Comparison of ENCODE assay signal across 15 cellular contexts in genomic region chr15:64891546-64891945, GRCh38. TPM values are rescaled to one million over a fixed set of nuclear protein-coding genes. Genes with fewer than 3 reads are reported as not detected.
DNase-seq lines count a peak whose midpoint lies in the region; ATAC-seq, FAIRE-seq and TF ChIP-seq lines count a peak whose summit lies in the region.
"Had no signal": no experiment of that assay in that cellular context is flagged by ENCODE, and none has a peak within 500 bp of the region (broad histone marks: within the 10 kb centered on the region; RNA-seq: fewer than 3 reads in every experiment).

No MANE protein-coding gene starts in this region.

- ATAC-seq in naive B cell (ENCODE audit: low read depth in 2 of 2): no peak
- ATAC-seq: GM23338, Right ventricle myocardium inferior had no signal

- peaks cover 59% of the 10 kb centered on the region for H3K4me1 Mint-ChIP-seq in CD14-positive monocyte
- H3K4me1 Mint-ChIP-seq in activated naive CD8-positive, alpha-beta T cell treated with anti-CD3 and anti-CD28 coated beads for 36 hours: peaks cover 52% of the 10 kb centered on the region
- H3K4me1 Mint-ChIP-seq in naive B cell: peaks cover 45 to 58% (median 56%) of the 10 kb centered on the region in 3 donors

- FAIRE-seq in H54 (lab: Jason Lieb, UNC): no peak

- intact Hi-C loops in CD14-positive monocyte (cut with micrococcal nuclease): loop anchor here in 1 of 2 donors (10.0 kb wide), 1 partner anchor 197 kb away; no protein-coding TSS in a partner anchor
- intact Hi-C loops in head of caudate nucleus (cut with DNase I): loop anchor here (10.0 kb wide), 1 partner anchor 47 kb away; the partner anchor contains the start of gene PLEKHO2

- peaks cover 8 to 14% of the 10 kb centered on the region in 2 donors for H3K36me3 Mint-ChIP-seq in CD14-positive monocyte
- peaks cover 1% of the 10 kb centered on the region for H3K36me3 Mint-ChIP-seq in activated naive CD8-positive, alpha-beta T cell treated with anti-CD3 and anti-CD28 coated beads for 36 hours
- H3K36me3 Mint-ChIP-seq in naive B cell: no peaks in the 10 kb centered on the region

- H3K9me3 Mint-ChIP-seq in CD14-positive monocyte (no peaks in the 10 kb centered on the region), naive B cell (no peaks in the 10 kb centered on the region)
- H3K9me3 Mint-ChIP-seq in activated naive CD8-positive, alpha-beta T cell treated with anti-CD3 and anti-CD28 coated beads for 36 hours: no peaks in the 10 kb centered on the region
- H3K9me3 Mint-ChIP-seq: GM23338 had no signal

- peak overlapping the region; percentile 93 for H3K4me3 ChIP-seq in GM12865 (ENCODE audit: low read depth, low read length)
- H3K4me3 ChIP-seq: colonic mucosa, GM23338 had no signal

- H3K27ac Mint-ChIP-seq in CD14-positive monocyte (peak overlapping the region; percentile 99 to 100 (median 100)), naive B cell (peak overlapping the region; percentile 56 to 98 (median 82))
- peak overlapping the region; percentile 98 for H3K27ac Mint-ChIP-seq in activated naive CD8-positive, alpha-beta T cell treated with anti-CD3 and anti-CD28 coated beads for 36 hours
- H3K27ac Mint-ChIP-seq: GM23338 had no signal

- H3K27me3 Mint-ChIP-seq in CD14-positive monocyte (ENCODE audit: low read depth in 3 of 3) (no peaks in the 10 kb centered on the region), naive B cell (no peaks in the 10 kb centered on the region)
- H3K27me3 Mint-ChIP-seq in activated naive CD8-positive, alpha-beta T cell treated with anti-CD3 and anti-CD28 coated beads for 36 hours: no peaks in the 10 kb centered on the region

- TF ChIP-seq CTCF in CD14-positive monocyte (IDR thresholded peaks at IDR 0.05) (no peak), GM12865 (IDR thresholded peaks at IDR 0.05; ENCODE audit: insufficient read depth, low read depth, low read length, missing control alignments) (no peak)

- TF ChIP-seq POLR2A in H54 (IDR thresholded peaks at IDR 0.05; ENCODE audit: low read depth, low read length): no peak

- H3K4me3 Mint-ChIP-seq in CD14-positive monocyte: no peak overlapping the region
- peak overlapping the region; percentile 18 for H3K4me3 Mint-ChIP-seq in activated naive CD8-positive, alpha-beta T cell treated with anti-CD3 and anti-CD28 coated beads for 36 hours
- H3K4me3 Mint-ChIP-seq in naive B cell: peak overlapping the region in 4 of 8 donors; percentile 16 to 79 (median 30)
- H3K4me3 Mint-ChIP-seq: GM23338 had no signal

- DNase-seq in CD14-positive monocyte (ENCODE audit: low spot score) (no peak), GM12865 (ENCODE audit: low read depth) (peak; percentile 26), naive B cell (no peak), DMS153 (lab: John Stamatoyannopoulos, UW) (no peak), head of caudate nucleus (no peak), H54 (ENCODE audit: insufficient read length, low spot score) (no peak)
- DNase-seq in activated naive CD8-positive, alpha-beta T cell treated with anti-CD3 and anti-CD28 coated beads for 36 hours: no peak
- DNase-seq in activated effector memory CD4-positive, alpha-beta T cell treated with anti-CD3 and anti-CD28 coated beads, Interleukin-2, amount 50 U/mL, for 16 hours: no peak
- DNase-seq: activated gamma-delta T cell, colonic mucosa, NCI-H1092 treated with DMSO at 0.1 percent for 48 hours, NCI-H524 treated with DMSO at 0.1 percent for 48 hours, occipital lobe had no signal

RNA-seq across cellular contexts. Expression of gene ANKDD1A, which starts 20.2 kb away (rescaled TPM):
- polyA plus RNA-seq in CD14-positive monocyte (under 1 TPM; 0.49 to 0.90 TPM), naive B cell (ENCODE audit: low read depth in 6 of 6) (1 to 10 TPM in 3 of 6 donors, under 1 TPM in 2, not detected in 1; 0.14 to 3.3 (median 1.3) TPM)
- 1 to 10 TPM; 2.8 to 2.9 TPM for total RNA-seq in activated naive CD8-positive, alpha-beta T cell treated with anti-CD3 and anti-CD28 coated beads for 36 hours

RNA-seq across cellular contexts. Expression of gene PLEKHO2, which starts 49.8 kb away (rescaled TPM):
- polyA plus RNA-seq in CD14-positive monocyte (10 to 100 TPM; 78.0 to 93.5 TPM), naive B cell (ENCODE audit: low read depth in 6 of 6) (10 to 100 TPM in 5 of 6 donors, 1 to 10 TPM in 1; 9.7 to 20.7 (median 14.4) TPM)
- total RNA-seq in activated naive CD8-positive, alpha-beta T cell treated with anti-CD3 and anti-CD28 coated beads for 36 hours: 1 to 10 TPM; 6.8 to 7.8 TPM
